In genomic region chr13:32228330-32229041, GRCh38 we compare ENCODE assay signal across 9 cellular contexts.
DNase-seq lines count a peak whose midpoint lies in the region; TF ChIP-seq lines count a peak whose summit lies in the region.
"Had no signal": no experiment of that assay in that cellular context is flagged by ENCODE, and none has a peak within 500 bp of the region (broad histone marks: within the 10 kb centered on the region; RNA-seq: fewer than 3 reads in every experiment).

No MANE protein-coding gene starts in this region.

- H3K4me3 ChIP-seq in AG10803 (ENCODE audit: low read length) = no peak overlapping the region
- H3K4me3 ChIP-seq in HFF-Myc (replicated peaks; ENCODE audit: low read depth, low read length) = no peak overlapping the region
- H3K4me3 ChIP-seq in fibroblast of mammary gland (ENCODE audit: control insufficient read depth, low read depth, low read length) = no peak overlapping the region
- H3K4me3 ChIP-seq in testis = no peak overlapping the region
- H3K4me3 ChIP-seq: smooth muscle cell had no signal

- H3K27me3 ChIP-seq in testis = no peaks in the 10 kb centered on the region

- no peaks in the 10 kb centered on the region for H3K36me3 ChIP-seq in testis (ENCODE audit: low read depth, missing control alignments)

- 81% methylated on average over 5 of the region's 5 CpGs for WGBS in testis, 2 donors

- no peaks in the 10 kb centered on the region for H3K9me3 ChIP-seq in testis

- H3K27ac ChIP-seq in testis = no peak overlapping the region

- no peaks in the 10 kb centered on the region for H3K4me1 ChIP-seq in testis

- intact Hi-C loops in testis (cut with DNase I; ENCODE audit: low total_unique reads) = no loop called here

- TF ChIP-seq CTCF in AG10803 (conservative IDR thresholded peaks at IDR 0.05; ENCODE audit: low read length) (no peak; the same call in 1 of the 2 replicates), HFF-Myc (IDR thresholded peaks at IDR 0.05; ENCODE audit: low read depth, low read length, missing control alignments) (peak; percentile 7), fibroblast of mammary gland (conservative IDR thresholded peaks at IDR 0.05; ENCODE audit: control insufficient read depth, insufficient read depth, low read depth, low read length) (no peak), testis (IDR thresholded peaks at IDR 0.05) (no peak)

- peak; percentile 13 for DNase-seq in AG10803 (ENCODE audit: low read depth)
- no peak for DNase-seq in HFF-Myc (ENCODE audit: extremely low read depth, low read depth)
- DNase-seq in NCI-H774 (lab: John Stamatoyannopoulos, UW) = peak; percentile 78
- DNase-seq in fibroblast of mammary gland (ENCODE audit: low read depth) = peak; percentile 46
- no peak for DNase-seq in NOMO-1 treated with DMSO at 0.1 percent for 48 hours (lab: John Stamatoyannopoulos, UW; ENCODE audit: unreplicated experiment)
- DNase-seq in SIG-M5 (lab: John Stamatoyannopoulos, UW) = no peak
- DNase-seq in ecto neural progenitor cell (ENCODE audit: low spot score) = no peak
- DNase-seq in testis = no peak

- TF ChIP-seq POLR2A in testis (IDR thresholded peaks at IDR 0.05) = no peak

Comparison
In these comparisons a context has a peak if more than half of its experiments do, and no peak if none do; other contexts are left out.
1. DNase-seq: peak in AG10803 (single experiment), NCI-H774 (single experiment) and fibroblast of mammary gland (single experiment); none in HFF-Myc (single experiment), NOMO-1 treated with DMSO at 0.1 percent for 48 hours (single experiment), SIG-M5 (single experiment), ecto neural progenitor cell (single experiment) and testis (single experiment).